Comparison of ENCODE assay signal across 18 cellular contexts in genomic region chr4:79210636-79211049, GRCh38.
DNase-seq lines count a peak whose midpoint lies in the region; ATAC-seq, FAIRE-seq and TF ChIP-seq lines count a peak whose summit lies in the region.
"Had no signal": no experiment of that assay in that cellular context is flagged by ENCODE, and none has a peak within 500 bp of the region (broad histone marks: within the 10 kb centered on the region; RNA-seq: fewer than 3 reads in every experiment).

No MANE protein-coding gene starts in this region.

- BruUV-seq in HepG2 (replicated peaks; lab: Mats Ljungman, UMichigan): no TSS peak

- H3K27ac ChIP-seq in HepG2 (ENCODE audit: extremely low read length, insufficient read depth, low read length): no peak overlapping the region
- H3K27ac ChIP-seq in right lobe of liver: no peak overlapping the region
- H3K27ac ChIP-seq in hepatocyte: peak overlapping the region; percentile 78
- H3K27ac ChIP-seq in mesendoderm (ENCODE audit: low read depth, low read length): no peak overlapping the region
- H3K27ac ChIP-seq in pancreas: no peak overlapping the region
- H3K27ac ChIP-seq: A549, C4-2B had no signal

- TF ChIP-seq POLR2A in HepG2 (IDR thresholded peaks at IDR 0.05; ENCODE audit: insufficient read depth in 1 of 2, low read depth in 2 of 2, low read length in 2 of 2) (no peak), right lobe of liver (IDR thresholded peaks at IDR 0.05) (no peak)

- no peak overlapping the region for H3K18ac ChIP-seq in mesendoderm (ENCODE audit: low read length)

- 73% methylated on average over 7 of the region's 7 CpGs for WGBS in HepG2 (ENCODE audit: low lambda C conversion rate)
- 65% methylated on average over 7 of the region's 7 CpGs for WGBS in right lobe of liver (ENCODE audit: insufficient coverage, low coverage, low lambda C conversion rate, missing lambda C conversion rate)
- 92% methylated on average over 7 of the region's 7 CpGs for WGBS in hepatocyte (ENCODE audit: low lambda C conversion rate, missing lambda C conversion rate)
- no CpG with 5 or more reads among the region's 7 CpGs for WGBS in mesendoderm (ENCODE audit: extremely low coverage, insufficient coverage, low lambda C conversion rate)
- 78 to 79% methylated on average over 7 of the region's 7 CpGs for WGBS in pancreas, 2 donors

- H3K27me3 ChIP-seq in HepG2 (ENCODE audit: control insufficient read depth in 1 of 2, insufficient read depth in 2 of 2, low read length in 2 of 2) (no peaks in the 10 kb centered on the region), right lobe of liver (no peaks in the 10 kb centered on the region), hepatocyte (no peaks in the 10 kb centered on the region), mesendoderm (ENCODE audit: insufficient read depth, low read length, poor library complexity) (no peaks in the 10 kb centered on the region), pancreas (no peaks in the 10 kb centered on the region)

- H3K4me1 ChIP-seq in HepG2 (ENCODE audit: insufficient read depth, low read length): peaks cover 12% of the 10 kb centered on the region; the same call in 1 of the 2 replicates
- H3K4me1 ChIP-seq in right lobe of liver: no peaks in the 10 kb centered on the region
- H3K4me1 ChIP-seq in hepatocyte (ENCODE audit: insufficient read depth): peaks cover 6% of the 10 kb centered on the region
- no peaks in the 10 kb centered on the region for H3K4me1 ChIP-seq in mesendoderm (ENCODE audit: control insufficient read depth, low read depth, low read length)
- H3K4me1 ChIP-seq in pancreas: no peaks in the 10 kb centered on the region
- H3K4me1 ChIP-seq: A549 had no signal

- H4K8ac ChIP-seq in mesendoderm (ENCODE audit: low read depth, low read length): no peak overlapping the region

- H4K20me1 ChIP-seq in HepG2 (ENCODE audit: insufficient read depth, low read length): no peaks in the 10 kb centered on the region
- H4K20me1 ChIP-seq in hepatocyte (ENCODE audit: insufficient read depth, poor library complexity, severe bottlenecking): no peaks in the 10 kb centered on the region

- TF ChIP-seq EP300 in HepG2 (IDR thresholded peaks at IDR 0.05; ENCODE audit: low read depth in 2 of 2, low read length in 2 of 2) (no peak), HepG2 (CRISPR knock-in tag; IDR thresholded peaks at IDR 0.05; ENCODE audit: borderline replicate concordance) (no peak)

- TF ChIP-seq CTCF in HepG2 (CRISPR knock-in tag; IDR thresholded peaks at IDR 0.05) (no peak), right lobe of liver (IDR thresholded peaks at IDR 0.05) (no peak), hepatocyte (IDR thresholded peaks at IDR 0.05; ENCODE audit: poor library complexity) (no peak), pancreas (IDR thresholded peaks at IDR 0.05) (no peak)

- H3K36me3 ChIP-seq in HepG2 (replicated peaks in 1 of 2; ENCODE audit: control insufficient read depth in 1 of 2, insufficient read depth in 2 of 2, low read length in 2 of 2) (no peaks in the 10 kb centered on the region), right lobe of liver (no peaks in the 10 kb centered on the region), hepatocyte (replicated peaks; ENCODE audit: insufficient read depth, low read depth) (no peaks in the 10 kb centered on the region), mesendoderm (ENCODE audit: control insufficient read depth, insufficient read depth, low read length) (no peaks in the 10 kb centered on the region), pancreas (no peaks in the 10 kb centered on the region)

- POLR2A ChIA-PET in HepG2 (lab: Yijun Ruan, JAX): no interaction called here

- no peaks in the 10 kb centered on the region for H3K9me3 ChIP-seq in HepG2 (ENCODE audit: low read length)
- H3K9me3 ChIP-seq in right lobe of liver: no peaks in the 10 kb centered on the region
- H3K9me3 ChIP-seq in hepatocyte (ENCODE audit: low read depth): no peaks in the 10 kb centered on the region
- H3K9me3 ChIP-seq in pancreas: no peaks in the 10 kb centered on the region
- H3K9me3 ChIP-seq: A549 had no signal

- no peaks in the 10 kb centered on the region for H3K79me1 ChIP-seq in mesendoderm (ENCODE audit: low read length)

- H4K5ac ChIP-seq in mesendoderm (ENCODE audit: low read length): no peak overlapping the region

- H2BK120ac ChIP-seq in mesendoderm (ENCODE audit: low read depth, low read length): no peak overlapping the region

- H3K4me2 ChIP-seq in HepG2 (ENCODE audit: low read depth, low read length) (peak overlapping the region; percentile 56; the same call in 1 of the 2 replicates), hepatocyte (no peak overlapping the region), mesendoderm (ENCODE audit: low read length) (no peak overlapping the region)
- H3K4me2 ChIP-seq: A549 had no signal

- no peak overlapping the region for H3K23ac ChIP-seq in mesendoderm (ENCODE audit: low read length)

- TF ChIP-seq RAD21 in HepG2 (CRISPR knock-in tag; IDR thresholded peaks at IDR 0.05): no peak

- in situ Hi-C loops in HepG2 (cut with HindIII; ENCODE audit: extremely low pct_ligation_motif_present, low pct_unique_long_range_greater_than_20kb): no loop called here

- no peaks in the 10 kb centered on the region for H3K79me2 ChIP-seq in HepG2 (ENCODE audit: insufficient read depth, low read length)
- H3K79me2 ChIP-seq in hepatocyte: no peaks in the 10 kb centered on the region
- no peaks in the 10 kb centered on the region for H3K79me2 ChIP-seq in mesendoderm (ENCODE audit: control insufficient read depth, insufficient read depth, low read length)

- no peak overlapping the region for H3K9ac ChIP-seq in HepG2 (ENCODE audit: insufficient read depth, low read depth, low read length)
- H3K9ac ChIP-seq in mesendoderm (ENCODE audit: low read length): no peak overlapping the region

- no peak overlapping the region for H3K4ac ChIP-seq in mesendoderm (ENCODE audit: low read depth, low read length)

- intact Hi-C loops in HepG2 (cut with micrococcal nuclease; ENCODE audit: unreplicated experiment): no loop called here
- intact Hi-C loops in right lobe of liver (cut with DNase I): no loop called here
- intact Hi-C loops in pancreas (cut with DNase I): no loop called here

- H3K56ac ChIP-seq in mesendoderm (ENCODE audit: low read length): no peak overlapping the region

- H2BK15ac ChIP-seq in mesendoderm (replicated peaks; ENCODE audit: low read depth): no peak overlapping the region

- peak overlapping the region; percentile 74 for H2AFZ ChIP-seq in HepG2 (ENCODE audit: low read length)
- H2AFZ ChIP-seq in hepatocyte: peak overlapping the region; percentile 14

- ATAC-seq in HepG2 (no peak), right lobe of liver (no peak), pancreas (no peak)
- ATAC-seq: A549 had no signal

- no peak overlapping the region for H2AK5ac ChIP-seq in mesendoderm (ENCODE audit: low read length)

- H3K4me3 ChIP-seq in HepG2 (replicated peaks in 1 of 3; ENCODE audit: insufficient read depth in 1 of 3, low read depth in 2 of 3, low read length in 3 of 3): no peak overlapping the region
- H3K4me3 ChIP-seq in right lobe of liver: no peak overlapping the region
- H3K4me3 ChIP-seq in hepatocyte: no peak overlapping the region
- no peak overlapping the region for H3K4me3 ChIP-seq in mesendoderm (ENCODE audit: low read length)
- H3K4me3 ChIP-seq in pancreas: no peak overlapping the region
- H3K4me3 ChIP-seq: A549 had no signal

- FAIRE-seq in HepG2 (lab: Jason Lieb, UNC) (no peak), pancreas (lab: Jason Lieb, UNC) (no peak)
- FAIRE-seq: A549, GM19239 had no signal

- no peak overlapping the region for H2BK5ac ChIP-seq in mesendoderm (ENCODE audit: low read length)

- CTCF ChIA-PET in HepG2 (lab: Yijun Ruan, JAX; ENCODE audit: low intra/inter-chr PET ratio, low total read pairs): no interaction called here

- no peaks in the 10 kb centered on the region for H3K9me2 ChIP-seq in hepatocyte (replicated peaks; ENCODE audit: insufficient read depth)

- DNase-seq in HepG2 (ENCODE audit: low spot score): no peak
- no peak for DNase-seq in right lobe of liver
- DNase-seq in NCI-H82 treated with DMSO at 0.1 percent for 48 hours (lab: John Stamatoyannopoulos, UW; ENCODE audit: unreplicated experiment): peak; percentile 11
- DNase-seq in hepatocyte (ENCODE audit: low spot score): no peak
- no peak for DNase-seq in mesendoderm
- no peak for DNase-seq in pancreas
- DNase-seq in activated CD4-positive, alpha-beta T cell treated with anti-CD3 and anti-CD28 coated beads, Interleukin-2, amount 50 U/mL, for 1 hour: no peak
- DNase-seq: COR-L47; H7; Karpas-422; MM.1S; NCI-H1105 treated with DMSO at 0.1 percent for 48 hours; NCI-H2029 treated with DMSO at 0.1 percent for 48 hours; NK-92 treated with Interleukin-12 subunit alpha and Interleukin-12 subunit beta, amount 100 ng/mL, for 24 hours; SHP77 had no signal

TF ChIP-seq in HepG2, 621 proteins besides CTCF, POLR2A, EP300 and RAD21:
- TF ChIP-seq SMC3 (IDR thresholded peaks at IDR 0.05; ENCODE audit: low read length) (no peak), ZNF839 (CRISPR knock-in tag; IDR thresholded peaks at IDR 0.05; ENCODE audit: borderline replicate concordance) (no peak), ZNF780A (CRISPR knock-in tag; IDR thresholded peaks at IDR 0.05) (no peak), ZNF33A (CRISPR knock-in tag; IDR thresholded peaks at IDR 0.05; ENCODE audit: borderline replicate concordance) (no peak), DMAP1 (CRISPR knock-in tag; IDR thresholded peaks at IDR 0.05) (no peak), ZNF879 (CRISPR knock-in tag; IDR thresholded peaks at IDR 0.05) (no peak), MBD4 (IDR thresholded peaks at IDR 0.05; ENCODE audit: borderline replicate concordance, low read length) (no peak), ZNF251 (CRISPR knock-in tag; IDR thresholded peaks at IDR 0.05) (no peak), ZNF547 (CRISPR knock-in tag; IDR thresholded peaks at IDR 0.05) (no peak)
